ENCODE assay signal across 14 cellular contexts in the genomic region with DNA sequence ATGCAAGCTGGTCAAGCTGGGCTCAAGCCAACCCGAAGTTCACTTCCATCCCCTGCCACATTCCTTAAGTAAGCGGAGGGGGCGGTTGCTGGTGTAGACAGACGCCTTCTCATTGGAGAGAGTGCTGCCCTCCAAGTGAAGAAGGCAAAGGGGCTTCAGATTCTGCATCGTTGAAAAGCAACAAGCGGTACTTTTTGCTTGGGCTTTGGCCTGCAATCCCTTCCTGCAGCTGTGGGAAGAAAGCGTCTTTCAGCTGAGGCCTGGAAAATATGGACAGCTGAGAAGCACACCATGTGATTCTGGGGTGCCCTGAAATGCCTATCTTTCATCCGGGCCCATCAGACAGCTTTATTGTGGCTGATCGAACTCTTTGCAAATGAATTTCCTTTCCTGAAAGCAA.
"Had no signal": no experiment of that assay in that cellular context is flagged by ENCODE, and none has a peak within 500 bp of the region (broad histone marks: within the 10 kb centered on the region; RNA-seq: fewer than 3 reads in every experiment).

No MANE protein-coding gene starts in this region.

- H3K27me3 ChIP-seq: foreskin keratinocyte, heart left ventricle, thyroid gland had no signal

- DNase-seq: activated naive CD4-positive, alpha-beta T cell treated with anti-CD3 and anti-CD28 coated beads, Interleukin-2, amount 10 ng/mL, durations not matched to agents 7 days and 5 days; activated T-cell treated with anti-CD3 and anti-CD28 coated beads, Interleukin-2, amount 50 U/mL, for 1 hour; effector CD4-positive, alpha-beta T cell; foreskin keratinocyte; heart left ventricle; left ventricle myocardium superior; mesenchymal stem cell; stimulated activated CD4-positive, alpha-beta T cell treated with anti-CD3 and anti-CD28 coated beads, Interleukin-1b, Interleukin-23, amount 100 ng/mL, for 48 hours; stimulated activated naive CD8-positive, alpha-beta T cell treated with anti-CD3 and anti-CD28 coated beads, Interleukin-15, amount 100 ng/mL, for 72 hours; T-helper 9 cell; thyroid gland had no signal

- H3K27ac ChIP-seq: coronary artery, foreskin keratinocyte, heart left ventricle, thyroid gland had no signal

- H3K9me3 ChIP-seq: thyroid gland had no signal

- ATAC-seq: activated CD4-positive, CD25-positive, alpha-beta regulatory T cell treated with anti-CD3 and anti-CD28 coated beads, Interleukin-2, amount 50 U/mL, for 24 hours; foreskin keratinocyte; heart left ventricle; left ventricle myocardium superior; natural killer cell treated with Interleukin-12 subunit alpha and Interleukin-12 subunit beta and Interleukin-15 and Interleukin-18, amount 100 ng/mL, for 72 hours; stimulated activated naive CD8-positive, alpha-beta T cell treated with anti-CD3 and anti-CD28 coated beads, Interleukin-15, amount 100 ng/mL, for 72 hours had no signal

- H3K4me1 ChIP-seq: foreskin keratinocyte, heart left ventricle, thyroid gland had no signal

- H3K36me3 ChIP-seq: heart left ventricle, thyroid gland had no signal

- H3K4me3 ChIP-seq: coronary artery, heart left ventricle, thyroid gland had no signal
